Comparison of ENCODE assay signal across 14 cellular contexts in genomic region chr20:64048402-64049044, GRCh38. TPM values are rescaled to one million over a fixed set of nuclear protein-coding genes. Genes with fewer than 3 reads are reported as not detected.
DNase-seq lines count a peak whose midpoint lies in the region; ATAC-seq and TF ChIP-seq lines count a peak whose summit lies in the region.
"Had no signal": no experiment of that assay in that cellular context is flagged by ENCODE, and none has a peak within 500 bp of the region (broad histone marks: within the 10 kb centered on the region; RNA-seq: fewer than 3 reads in every experiment).

No MANE protein-coding gene starts in this region.

- TF ChIP-seq CTCF in cardiac muscle cell (IDR thresholded peaks at IDR 0.05; ENCODE audit: low read depth, low read length), result no peak
- no peak for TF ChIP-seq CTCF in dorsolateral prefrontal cortex (IDR thresholded peaks at IDR 0.05 in 54 of 56, conservative IDR thresholded peaks at IDR 0.05 in 2 of 56; ENCODE audit: low read depth in 1 of 56, partially characterized antibody in 56 of 56)
- no peak for TF ChIP-seq CTCF in lung (IDR thresholded peaks at IDR 0.05; ENCODE audit: control extremely low read depth, extremely low read depth)
- TF ChIP-seq CTCF in ovary (IDR thresholded peaks at IDR 0.05), result no peak

- H3K4me1 ChIP-seq in cardiac muscle cell (ENCODE audit: low read depth), result no peaks in the 10 kb centered on the region
- H3K4me1 ChIP-seq in lung (ENCODE audit: control insufficient read depth in 2 of 2, insufficient read depth in 2 of 2, low read length in 2 of 2), result peaks cover 0 to 10% of the 10 kb centered on the region in 2 donors
- peaks cover 1% of the 10 kb centered on the region for H3K4me1 ChIP-seq in urinary bladder (ENCODE audit: insufficient read depth)
- H3K4me1 ChIP-seq in ovary (ENCODE audit: insufficient read depth), result peaks cover 2% of the 10 kb centered on the region

- intact Hi-C loops in left cardiac atrium (cut with DNase I), result no loop called here
- intact Hi-C loops in dorsolateral prefrontal cortex (cut with DNase I), result loop anchor here in 1 of 2 donors (10.0 kb wide), 1 partner anchor 364 kb away; no protein-coding TSS in a partner anchor
- intact Hi-C loops in ovary (cut with DNase I), result no loop called here

- TF ChIP-seq POLR2A in ovary (IDR thresholded peaks at IDR 0.05), result no peak

- WGBS in lung, 2 donors, result 8 to 10% methylated on average over 44 to 101 of the region's 101 CpGs
- 3% methylated on average over 101 of the region's 101 CpGs for WGBS in urinary bladder
- 1 to 3% (median 2%) methylated on average over 24 to 101 of the region's 101 CpGs for WGBS in ovary, 3 donors

- H3K36me3 ChIP-seq in cardiac muscle cell (no peaks in the 10 kb centered on the region), lung (ENCODE audit: control insufficient read depth in 2 of 2, insufficient read depth in 2 of 2, low read length in 2 of 2) (peaks cover 0 to 8% of the 10 kb centered on the region in 2 donors), urinary bladder (ENCODE audit: insufficient read depth) (no peaks in the 10 kb centered on the region), ovary (no peaks in the 10 kb centered on the region)

- DNase-seq in cardiac muscle cell (ENCODE audit: low read depth in 1 of 2, low spot score in 1 of 2), result peak; percentile 14 to 21
- DNase-seq in left cardiac atrium, result no peak
- no peak for DNase-seq in dorsolateral prefrontal cortex
- no peak for DNase-seq in lung (ENCODE audit: low spot score)
- no peak for DNase-seq in SK-N-DZ (ENCODE audit: low spot score)
- DNase-seq in ovary, result no peak
- DNase-seq: left colon; NCI-H1105; stimulated activated CD4-positive, alpha-beta T cell treated with anti-CD3 and anti-CD28 coated beads, Interleukin-4, amount 100 ng/mL, for 24 hours had no signal

- no peak for TF ChIP-seq EP300 in ovary (IDR thresholded peaks at IDR 0.05)

- H3K27me3 ChIP-seq in cardiac muscle cell, result peaks cover 79% of the 10 kb centered on the region
- H3K27me3 ChIP-seq in dorsolateral prefrontal cortex, result peaks cover 0 to 94% (median 61%) of the 10 kb centered on the region in 45 donors
- peaks cover 7% of the 10 kb centered on the region for H3K27me3 ChIP-seq in lung (ENCODE audit: control insufficient read depth, insufficient read depth)
- peaks cover 7% of the 10 kb centered on the region for H3K27me3 ChIP-seq in ovary

- H3K9me3 ChIP-seq in cardiac muscle cell (ENCODE audit: low read depth), result no peaks in the 10 kb centered on the region
- peaks cover 0 to 3% of the 10 kb centered on the region in 2 donors for H3K9me3 ChIP-seq in lung (ENCODE audit: control insufficient read depth in 2 of 2, insufficient read depth in 1 of 2, low read length in 1 of 2)
- no peaks in the 10 kb centered on the region for H3K9me3 ChIP-seq in ovary

- peak overlapping the region; percentile 6 for H3K4me3 ChIP-seq in cardiac muscle cell
- peak overlapping the region in 38 of 59 donors; percentile 3 to 54 (median 35) for H3K4me3 ChIP-seq in dorsolateral prefrontal cortex
- H3K4me3 ChIP-seq in lung, result peak overlapping the region; percentile 67
- peak overlapping the region; percentile 43 for H3K4me3 ChIP-seq in urinary bladder (ENCODE audit: low read depth, low read length)
- H3K4me3 ChIP-seq in ovary, result no peak overlapping the region

- H3K27ac ChIP-seq in cardiac muscle cell (no peak overlapping the region), dorsolateral prefrontal cortex (peak overlapping the region in 1 of 59 donors; percentile 43), lung (ENCODE audit: low read depth in 1 of 2, low read length in 1 of 2) (peak overlapping the region; percentile 49 to 68), urinary bladder (ENCODE audit: low read depth) (no peak overlapping the region), ovary (no peak overlapping the region)
- H3K27ac ChIP-seq: HL-60 had no signal

- no peak for ATAC-seq in left cardiac atrium
- ATAC-seq in lung (ENCODE audit: insufficient read depth, low FRiP score), result no peak
- ATAC-seq in GM19035 (IDR thresholded peaks at IDR 0.05; ENCODE audit: unreplicated experiment), result no peak

RNA-seq across cellular contexts. Expression of gene SOX18, which starts 0.9 kb away (rescaled TPM):
- total RNA-seq in cardiac muscle cell (0.06 and 0.14 TPM in 2 replicates), left cardiac atrium (10 to 100 TPM; 39.4 to 83.4 TPM), dorsolateral prefrontal cortex (10 to 100 TPM in 46 of 120 experiments, 1 to 10 TPM in 74; 2.1 to 27.7 (median 9.1) TPM), lung (10 to 100 TPM; 12.1 to 52.2 TPM), urinary bladder (4.5 TPM), ovary (10 to 100 TPM in 5 of 7 donors, 1 to 10 TPM in 2; 2.0 to 63.8 (median 13.1) TPM)
- polyA plus RNA-seq in cardiac muscle cell (3.5 TPM in 1 of 2 replicates, not detected in the other), lung (10 to 100 TPM; 26.9 to 31.7 TPM), urinary bladder (66.0 TPM), ovary (10 to 100 TPM in 1 of 2 donors, 1 to 10 TPM in 1; 2.7 to 12.0 TPM)
- polyA plus RNA-seq in SK-N-DZ (2014; cell fraction: cytosol; rRNA removed), result not detected in 2 replicates
- not detected in 2 replicates for polyA plus RNA-seq in SK-N-DZ (2014; cell fraction: nucleus; rRNA removed)
- total RNA-seq: activated CD4-positive, alpha-beta T cell treated with anti-CD3 and anti-CD28 coated beads for 36 hours; SK-MEL-5 had no signal

RNA-seq across cellular contexts. Expression of gene C20orf204, which starts 12.5 kb away (rescaled TPM):
- total RNA-seq in cardiac muscle cell (0.88 and 2.2 TPM in 2 replicates), left cardiac atrium (1 to 10 TPM in 1 of 2 donors, under 1 TPM in 1; 0.29 to 1.0 TPM), dorsolateral prefrontal cortex (1 to 10 TPM; 1.4 to 6.3 (median 3.1) TPM), lung (1 to 10 TPM; 1.3 to 2.0 TPM), urinary bladder (0.95 TPM), ovary (1 to 10 TPM in 6 of 7 donors, under 1 TPM in 1; 0.60 to 2.8 (median 1.8) TPM)
- polyA plus RNA-seq in cardiac muscle cell (0.35 and 0.76 TPM in 2 replicates), lung (under 1 TPM; 0.50 to 0.63 TPM), urinary bladder (0.71 TPM), ovary (under 1 TPM; 0.20 to 0.61 TPM)
- 2.3 and 6.6 TPM in 2 replicates for polyA plus RNA-seq in SK-N-DZ (2014; cell fraction: cytosol; rRNA removed)
- 32.8 and 42.2 TPM in 2 replicates for polyA plus RNA-seq in SK-N-DZ (2014; cell fraction: nucleus; rRNA removed)

RNA-seq across cellular contexts. Expression of gene TCEA2, which starts 14.5 kb away (rescaled TPM):
- total RNA-seq in cardiac muscle cell (96.0 and 97.3 TPM in 2 replicates), left cardiac atrium (10 to 100 TPM; 44.7 to 46.4 TPM), dorsolateral prefrontal cortex (100 to 1,000 TPM; 105 to 197 (median 137) TPM), lung (10 to 100 TPM; 28.5 to 32.8 TPM), urinary bladder (18.2 TPM), ovary (10 to 100 TPM; 41.0 to 93.5 (median 71.9) TPM)
- polyA plus RNA-seq in cardiac muscle cell (157 and 169 TPM in 2 replicates), lung (10 to 100 TPM; 18.3 to 32.9 TPM), urinary bladder (69.0 TPM), ovary (10 to 100 TPM; 20.0 to 78.4 TPM)
- 33.1 and 37.2 TPM in 2 replicates for polyA plus RNA-seq in SK-N-DZ (2014; cell fraction: cytosol; rRNA removed)
- 164 and 170 TPM in 2 replicates for polyA plus RNA-seq in SK-N-DZ (2014; cell fraction: nucleus; rRNA removed)

RNA-seq across cellular contexts. Expression of gene RGS19, which starts 30.8 kb away (rescaled TPM):
- 12.3 and 14.1 TPM in 2 replicates for total RNA-seq in cardiac muscle cell
- polyA plus RNA-seq in cardiac muscle cell, result 9.0 and 12.9 TPM in 2 replicates
- total RNA-seq in left cardiac atrium, result 1 to 10 TPM; 9.7 to 10.0 TPM
- total RNA-seq in dorsolateral prefrontal cortex, result 10 to 100 TPM in 47 of 120 experiments, 1 to 10 TPM in 73; 3.4 to 22.4 (median 9.0) TPM
- 10 to 100 TPM; 15.1 to 50.7 TPM for total RNA-seq in lung
- 10 to 100 TPM; 19.5 to 99.0 TPM for polyA plus RNA-seq in lung
- 7.8 TPM for total RNA-seq in urinary bladder
- polyA plus RNA-seq in urinary bladder, result 11.6 TPM
- polyA plus RNA-seq in SK-N-DZ (2014; cell fraction: cytosol; rRNA removed), result 30.3 and 30.4 TPM in 2 replicates
- polyA plus RNA-seq in SK-N-DZ (2014; cell fraction: nucleus; rRNA removed), result 28.4 and 31.8 TPM in 2 replicates
- 1 to 10 TPM; 3.3 to 7.6 (median 4.6) TPM for total RNA-seq in ovary
- polyA plus RNA-seq in ovary, result 1 to 10 TPM; 2.1 to 4.5 TPM

RNA-seq across cellular contexts. Expression of gene OPRL1, which starts 31.4 kb away (rescaled TPM):
- total RNA-seq in cardiac muscle cell (5.3 and 9.6 TPM in 2 replicates), left cardiac atrium (under 1 TPM; 0.71 to 0.97 TPM), dorsolateral prefrontal cortex (10 to 100 TPM in 118 of 120 experiments, 1 to 10 TPM in 2; 6.8 to 31.5 (median 21.2) TPM), lung (1 to 10 TPM; 1.6 to 2.5 TPM), urinary bladder (1.1 TPM), ovary (under 1 TPM; 0.12 to 0.80 (median 0.43) TPM)
- polyA plus RNA-seq in cardiac muscle cell (2.1 and 2.9 TPM in 2 replicates), lung (1 to 10 TPM in 1 of 2 donors, under 1 TPM in 1; 0.45 to 3.1 TPM), urinary bladder (0.67 TPM), ovary (under 1 TPM; 0.25 to 0.62 TPM)
- 14.7 and 15.5 TPM in 2 replicates for polyA plus RNA-seq in SK-N-DZ (2014; cell fraction: cytosol; rRNA removed)
- 7.1 and 11.7 TPM in 2 replicates for polyA plus RNA-seq in SK-N-DZ (2014; cell fraction: nucleus; rRNA removed)

Comparison
In these comparisons a context has a peak if more than half of its experiments do, and no peak if none do; other contexts are left out.
1. DNase-seq: peak in cardiac muscle cell (2 of 2); none in left cardiac atrium (single experiment), dorsolateral prefrontal cortex (0 of 10), lung (single experiment), SK-N-DZ (single experiment) and ovary (0 of 5).
2. H3K27ac ChIP-seq: peak in lung (2 of 2); none in cardiac muscle cell (single experiment), urinary bladder (single experiment) and ovary (0 of 2).